ENCODE assay signal across 16 cellular contexts in the genomic region with DNA sequence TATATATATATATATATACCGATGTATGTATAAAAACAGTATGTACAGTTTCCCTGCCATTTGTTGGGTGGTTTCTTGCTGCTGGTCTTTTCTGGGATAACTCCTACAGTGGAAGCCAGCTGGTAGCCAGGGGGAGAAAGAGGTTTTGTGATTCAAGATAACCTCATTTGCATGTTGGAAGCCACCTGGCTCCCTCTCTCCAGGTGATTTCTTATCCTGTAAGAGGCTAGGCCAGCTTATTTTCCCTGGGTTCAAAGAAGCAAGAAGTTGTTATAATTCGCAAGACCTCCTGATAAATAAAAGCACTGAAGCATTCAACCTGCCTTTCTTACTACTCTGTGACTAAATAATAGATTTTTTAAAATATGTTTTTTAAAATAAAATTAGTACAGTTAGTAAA.
DNase-seq lines count a peak whose midpoint lies in the region; TF ChIP-seq lines count a peak whose summit lies in the region.
"Had no signal": no experiment of that assay in that cellular context is flagged by ENCODE, and none has a peak within 500 bp of the region (broad histone marks: within the 10 kb centered on the region; RNA-seq: fewer than 3 reads in every experiment).

No MANE protein-coding gene starts in this region.

- H2AFZ ChIP-seq in H9 (ENCODE audit: low read length) = no peak overlapping the region

- DNase-seq in ELF-1 (ENCODE audit: low read depth, low spot score) (peak; percentile 68), H9 (peak; percentile 79), NCI-H526 treated with DMSO at 0.1 percent for 48 hours (lab: John Stamatoyannopoulos, UW) (peak; percentile 41), glomerular visceral epithelial cell (ENCODE audit: extremely low spot score) (no peak), anterior cingulate cortex (lab: John Stamatoyannopoulos, UW) (no peak)
- no peak for DNase-seq in activated CD4-positive, alpha-beta T cell treated with anti-CD3 and anti-CD28 coated beads for 48 hours
- DNase-seq: CD4-positive, alpha-beta T cell; DND-41; NCI-H1930; NCI-H226; SHP77 treated with DMSO at 0.1 percent for 48 hours had no signal

- no peak overlapping the region for H3K4me3 Mint-ChIP-seq in H9
- H3K4me3 Mint-ChIP-seq: B cell; CD4-positive, alpha-beta T cell; IgD-negative memory B cell; T-helper 1 cell treated with Interleukin-12 subunit alpha and Interleukin-12 subunit beta and Interleukin-4 antibody, amounts not matched to agents 30 μg/mL and 1 μg/mL, for 36 hours had no signal

- H3K27ac Mint-ChIP-seq in H9 = peak overlapping the region in 2 of 3 experiments; percentile 95 to 99; a peak in 3 of 7 replicates
- H3K27ac Mint-ChIP-seq: B cell; CD4-positive, alpha-beta T cell; IgD-negative memory B cell; T-helper 1 cell treated with Interleukin-12 subunit alpha and Interleukin-12 subunit beta and Interleukin-4 antibody, amounts not matched to agents 30 μg/mL and 1 μg/mL, for 36 hours had no signal

- no peak overlapping the region for H3K4me3 ChIP-seq in iPS-18a (ENCODE audit: low read length)
- H3K4me3 ChIP-seq: HAP-1 had no signal

- peak overlapping the region; percentile 31 for H3K4me2 ChIP-seq in H9 (ENCODE audit: insufficient read depth, insufficient read length, low read length)

- H3K27me3 Mint-ChIP-seq in H9 (ENCODE audit: low read depth) = no peaks in the 10 kb centered on the region
- H3K27me3 Mint-ChIP-seq: B cell; CD4-positive, alpha-beta T cell; IgD-negative memory B cell had no signal

- peaks cover 0 to 6% (median 4%) of the 10 kb centered on the region in 3 experiments; a peak in 3 of 7 replicates for H3K36me3 Mint-ChIP-seq in H9 (ENCODE audit: insufficient read depth in 1 of 3, low read depth in 3 of 3)
- H3K36me3 Mint-ChIP-seq: IgD-negative memory B cell had no signal

- no peak overlapping the region for H4K91ac ChIP-seq in H9 (ENCODE audit: insufficient read length, low read depth, low read length)

- no peak overlapping the region for H3K18ac ChIP-seq in H9 (ENCODE audit: insufficient read length, low read depth, low read length)

- no peak overlapping the region for H3K56ac ChIP-seq in H9 (ENCODE audit: insufficient read length, low read depth, low read length)

- H3K4me1 Mint-ChIP-seq in H9 = peaks cover 24 to 30% of the 10 kb centered on the region in 2 experiments
- H3K4me1 Mint-ChIP-seq: B cell, IgD-negative memory B cell had no signal

- no peaks in the 10 kb centered on the region for H3K79me2 ChIP-seq in H9 (ENCODE audit: insufficient read depth, low read length)

- H3K14ac ChIP-seq in H9 (ENCODE audit: insufficient read depth, low read length) = no peak overlapping the region

- H4K20me1 ChIP-seq in H9 (ENCODE audit: control insufficient read depth, insufficient read depth, insufficient read length) = no peaks in the 10 kb centered on the region

- no peak overlapping the region for H3K4ac ChIP-seq in H9 (ENCODE audit: low read depth, low read length)

- H2BK120ac ChIP-seq in H9 (ENCODE audit: low read depth, low read length, poor library complexity, severe bottlenecking) = no peak overlapping the region

- no peak overlapping the region for H2BK12ac ChIP-seq in H9 (ENCODE audit: insufficient read length, low read depth, low read length)

- H3K79me1 ChIP-seq in H9 (ENCODE audit: insufficient read depth, low read depth, low read length, poor library complexity, severe bottlenecking) = no peaks in the 10 kb centered on the region

- no peaks in the 10 kb centered on the region for H3K36me3 ChIP-seq in iPS-18a (ENCODE audit: control insufficient read depth, low read depth, low read length)
- H3K36me3 ChIP-seq: HAP-1 had no signal

- H3K27me3 ChIP-seq in H9 (ENCODE audit: insufficient read depth, low read length) (no peaks in the 10 kb centered on the region), iPS-18a (ENCODE audit: control insufficient read depth, insufficient read depth, low read length) (no peaks in the 10 kb centered on the region)

- WGBS in H9 (ENCODE audit: extremely low coverage, insufficient read length, low lambda C conversion rate) = no CpG with 5 or more reads among the region's 2 CpGs

- TF ChIP-seq CTCF in H9 (conservative IDR thresholded peaks at IDR 0.05) = no peak

- H4K8ac ChIP-seq in H9 (replicated peaks; ENCODE audit: insufficient read length, low read depth, low read length) = no peak overlapping the region

- H3K23me2 ChIP-seq in H9 (ENCODE audit: insufficient read length, low read depth, low read length, poor library complexity, severe bottlenecking) = no peaks in the 10 kb centered on the region

- H2BK15ac ChIP-seq in H9 (ENCODE audit: low read depth, low read length) = no peak overlapping the region

- H3K9me3 Mint-ChIP-seq in H9 = peaks cover 0 to 4% of the 10 kb centered on the region in 2 experiments; a peak in 3 of 5 replicates

- no peak overlapping the region for H2AK5ac ChIP-seq in H9 (ENCODE audit: insufficient read length, low read length)

- no peak overlapping the region for H4K5ac ChIP-seq in H9 (ENCODE audit: insufficient read length, low read depth, low read length)

- H3T11ph ChIP-seq in H9 (ENCODE audit: low read length) = no peak overlapping the region

- H3K9me3 ChIP-seq in H9 (ENCODE audit: control insufficient read depth, low read depth, low read length) (no peaks in the 10 kb centered on the region), iPS-18a (ENCODE audit: control insufficient read depth, low read depth, low read length) (no peaks in the 10 kb centered on the region)
- H3K9me3 ChIP-seq: HAP-1 had no signal

- H3K9ac ChIP-seq in H9 (ENCODE audit: extremely low read depth, insufficient read length, low read length) (no peak overlapping the region), iPS-18a (ENCODE audit: low read length) (peak overlapping the region; percentile 28)

- H3K27ac ChIP-seq in H9 (ENCODE audit: insufficient read length, low read depth, low read length) = peak overlapping the region; percentile 70
- H3K27ac ChIP-seq in iPS-18a (ENCODE audit: low read length) = no peak overlapping the region

- H2BK5ac ChIP-seq in H9 (ENCODE audit: insufficient read length, low read length) = no peak overlapping the region

- H3K23ac ChIP-seq in H9 (ENCODE audit: insufficient read length, low read depth, low read length) = no peak overlapping the region

- no peak overlapping the region for H2BK20ac ChIP-seq in H9 (ENCODE audit: low read depth, low read length, poor library complexity, severe bottlenecking)

- H3K4me1 ChIP-seq in H9 (ENCODE audit: insufficient read depth, low read length) (peaks cover 2% of the 10 kb centered on the region; the same call in 1 of the 2 replicates), iPS-18a (ENCODE audit: control insufficient read depth, low read depth, low read length) (peaks cover 35% of the 10 kb centered on the region)
- H3K4me1 ChIP-seq: HAP-1 had no signal

Comparison
In these comparisons a context has a peak if more than half of its experiments do, and no peak if none do; other contexts are left out.
1. DNase-seq: peak in ELF-1 (single experiment), H9 (single experiment) and NCI-H526 treated with DMSO at 0.1 percent for 48 hours (single experiment); none in glomerular visceral epithelial cell (single experiment), anterior cingulate cortex (0 of 58) and activated CD4-positive, alpha-beta T cell treated with anti-CD3 and anti-CD28 coated beads for 48 hours (single experiment).